9 cellular contexts compared by ENCODE assay signal in the genomic region with DNA sequence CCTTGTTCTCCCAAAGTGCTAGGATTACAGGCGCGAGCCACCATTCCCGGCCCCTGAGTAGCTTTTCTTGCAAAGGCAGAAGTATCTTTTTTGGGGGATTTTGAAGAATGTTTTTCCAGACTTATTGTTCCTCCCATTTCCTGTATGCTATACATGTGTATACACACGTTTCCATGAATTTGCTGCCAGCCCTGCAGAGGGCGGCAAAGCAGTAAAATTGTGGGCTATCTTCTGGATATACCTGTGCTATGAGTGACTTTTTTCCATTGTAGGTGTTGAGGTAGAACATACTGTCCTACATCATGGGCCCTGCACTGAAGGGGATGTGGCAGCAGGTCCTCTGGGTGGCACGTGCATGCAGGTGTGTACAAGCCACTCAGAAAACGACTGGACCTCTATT. TPM values are rescaled to one million over a fixed set of nuclear protein-coding genes. Genes with fewer than 3 reads are reported as not detected.
DNase-seq lines count a peak whose midpoint lies in the region; ATAC-seq and TF ChIP-seq lines count a peak whose summit lies in the region.
"Had no signal": no experiment of that assay in that cellular context is flagged by ENCODE, and none has a peak within 500 bp of the region (broad histone marks: within the 10 kb centered on the region; RNA-seq: fewer than 3 reads in every experiment).

No MANE protein-coding gene starts in this region.

- H3K4me3 ChIP-seq in parathyroid adenoma (ENCODE audit: low read depth, low read length) = no peak overlapping the region

- H3K27ac ChIP-seq in parathyroid adenoma = no peak overlapping the region

- DNase-seq in NCI-H82 (lab: John Stamatoyannopoulos, UW) (peak; percentile 20), NCI-H82 treated with DMSO at 0.1 percent for 48 hours (lab: John Stamatoyannopoulos, UW; ENCODE audit: unreplicated experiment) (no peak), NCI-H146 treated with DMSO at 0.1 percent for 48 hours (lab: John Stamatoyannopoulos, UW; ENCODE audit: unreplicated experiment) (peak; percentile 8), dermis blood vessel endothelial cell (peak; percentile 50)
- DNase-seq in stimulated activated CD8-positive, alpha-beta memory T cell treated with anti-CD3 and anti-CD28 coated beads, Interleukin-4, amount 100 ng/mL, for 48 hours = no peak
- DNase-seq: stimulated activated CD4-positive, alpha-beta T cell treated with anti-CD3 and anti-CD28 coated beads, Interleukin-4, amount 100 ng/mL, for 1 hour had no signal

- H3K36me3 ChIP-seq in parathyroid adenoma (ENCODE audit: control insufficient read depth, insufficient read depth, low read length) = no peaks in the 10 kb centered on the region

- H3K4me2 ChIP-seq in parathyroid adenoma (ENCODE audit: low read length) = no peak overlapping the region

- H3K4me1 ChIP-seq in parathyroid adenoma = no peaks in the 10 kb centered on the region

- no peaks in the 10 kb centered on the region for H3K9me3 ChIP-seq in parathyroid adenoma (ENCODE audit: control insufficient read depth, low read length)

- H3K27me3 ChIP-seq in parathyroid adenoma (ENCODE audit: control insufficient read depth, insufficient read depth, low read length) = no peaks in the 10 kb centered on the region

- H2AFZ ChIP-seq in parathyroid adenoma = no peak overlapping the region

- no peak overlapping the region for H3K9ac ChIP-seq in parathyroid adenoma

- TF ChIP-seq CTCF in parathyroid adenoma (IDR thresholded peaks at IDR 0.05) = peak; percentile 31

- H3K79me2 ChIP-seq in parathyroid adenoma = no peaks in the 10 kb centered on the region

- ATAC-seq in HG03095 (IDR thresholded peaks at IDR 0.05; ENCODE audit: unreplicated experiment) (no peak), HG02610 (IDR thresholded peaks at IDR 0.05; ENCODE audit: unreplicated experiment) (no peak)

RNA-seq across cellular contexts. Expression of gene MED28, which starts 16.9 kb away (rescaled TPM):
- total RNA-seq in dermis blood vessel endothelial cell = 11.4 TPM in 2 replicates

RNA-seq across cellular contexts. Expression of gene LAP3, which starts 20.5 kb away (rescaled TPM):
- 217 and 395 TPM in 2 replicates for total RNA-seq in dermis blood vessel endothelial cell

Comparison
In these comparisons a context has a peak if more than half of its experiments do, and no peak if none do; other contexts are left out.
1. DNase-seq: peak in NCI-H82 (single experiment), NCI-H146 treated with DMSO at 0.1 percent for 48 hours (single experiment) and dermis blood vessel endothelial cell (single experiment); none in NCI-H82 treated with DMSO at 0.1 percent for 48 hours (single experiment) and stimulated activated CD8-positive, alpha-beta memory T cell treated with anti-CD3 and anti-CD28 coated beads, Interleukin-4, amount 100 ng/mL, for 48 hours (single experiment).